In genomic region chr9:137161558-137162483, GRCh38 we compare ENCODE assay signal across 2 cellular contexts.
A peak's percentile ranks its signal among the peaks of the same experiment; 100 is the strongest.
TF ChIP-seq lines count a peak whose summit lies in the region.

No MANE protein-coding gene starts in this region.

TF ChIP-seq in IMR-90, 13 proteins besides CTCF, POLR2A, EP300 and RAD21:
- TF ChIP-seq RFX5 (IDR thresholded peaks at IDR 0.05; ENCODE audit: low read depth, low read length): no peak
- no peak for TF ChIP-seq CHD1 (IDR thresholded peaks at IDR 0.05; ENCODE audit: low read depth, low read length)
- TF ChIP-seq MAFK (IDR thresholded peaks at IDR 0.05; ENCODE audit: low read depth, low read length): no peak
- TF ChIP-seq SMC3 (IDR thresholded peaks at IDR 0.05; ENCODE audit: low read depth, low read length): no peak
- TF ChIP-seq NFE2L2 (IDR thresholded peaks at IDR 0.05; ENCODE audit: low read depth, low read length): no peak
- TF ChIP-seq USF2 (IDR thresholded peaks at IDR 0.05; ENCODE audit: low read depth, low read length): no peak
- TF ChIP-seq FOS (IDR thresholded peaks at IDR 0.05; ENCODE audit: low read depth, low read length): no peak
- TF ChIP-seq CEBPB (IDR thresholded peaks at IDR 0.05; ENCODE audit: low read depth, low read length): no peak
- no peak for TF ChIP-seq ELK1 (IDR thresholded peaks at IDR 0.05; ENCODE audit: borderline replicate concordance, low read depth, low read length)
TF ChIP-seq in IMR-90: peak in this region for 0.

TF ChIP-seq in H1, 55 proteins besides CTCF, POLR2A, EP300 and RAD21:
- no peak for TF ChIP-seq SUZ12 (IDR thresholded peaks at IDR 0.05; ENCODE audit: low read length)
- TF ChIP-seq RNF2 (IDR thresholded peaks at IDR 0.05; ENCODE audit: borderline replicate concordance, low read depth, low read length, missing control alignments, poor library complexity, severe bottlenecking): no peak
- no peak for TF ChIP-seq BRCA1 (IDR thresholded peaks at IDR 0.05; ENCODE audit: low read depth, low read length)
- TF ChIP-seq KDM1A (IDR thresholded peaks at IDR 0.05; ENCODE audit: borderline replicate concordance, low read length): no peak
- no peak for TF ChIP-seq HDAC6 (IDR thresholded peaks at IDR 0.05; ENCODE audit: low read depth, low read length)
- TF ChIP-seq E2F6 (IDR thresholded peaks at IDR 0.05): peak; percentile 3; the same call in 1 of the 2 replicates
- no peak for TF ChIP-seq CREB1 (IDR thresholded peaks at IDR 0.05)
- no peak for TF ChIP-seq BCL11A (IDR thresholded peaks at IDR 0.05; ENCODE audit: low read depth in 2 of 2, low read length in 2 of 2)
- peak; percentile 74 for TF ChIP-seq MAX (IDR thresholded peaks at IDR 0.05)
- TF ChIP-seq ASH2L (IDR thresholded peaks at IDR 0.05; ENCODE audit: low read length): no peak
- no peak for TF ChIP-seq SIX5 (IDR thresholded peaks at IDR 0.05; ENCODE audit: low read depth, low read length)
- TF ChIP-seq KDM4A (IDR thresholded peaks at IDR 0.05; ENCODE audit: low read depth, low read length, severe bottlenecking): peak; percentile 64
- TF ChIP-seq ATF2 (IDR thresholded peaks at IDR 0.05; ENCODE audit: low read length): no peak
- TF ChIP-seq MAFK (IDR thresholded peaks at IDR 0.05; ENCODE audit: low read depth, low read length): no peak
- no peak for TF ChIP-seq RXRA (IDR thresholded peaks at IDR 0.05; ENCODE audit: insufficient read depth, low read depth, low read length)
- no peak for TF ChIP-seq ZNF274 (IDR thresholded peaks at IDR 0.05; ENCODE audit: borderline replicate concordance, extremely low read depth, low read length)
- no peak for TF ChIP-seq SAP30 (IDR thresholded peaks at IDR 0.05; ENCODE audit: insufficient read depth, insufficient replicate concordance, low read length)
- TF ChIP-seq SP1 (IDR thresholded peaks at IDR 0.05; ENCODE audit: low read depth, low read length): no peak
- no peak for TF ChIP-seq CBX8 (IDR thresholded peaks at IDR 0.05; ENCODE audit: borderline replicate concordance, low read depth, low read length)
